Comparison of ENCODE assay signal across 1 cellular context in genomic region chr20:32358883-32359632, GRCh38.
TF ChIP-seq lines count a peak whose summit lies in the region.

No MANE protein-coding gene starts in this region.

TF ChIP-seq in K562, 482 proteins besides CTCF, POLR2A, EP300 and RAD21 (continued from another document and continues in another):
- TF ChIP-seq ZNF77 (CRISPR knock-in tag; IDR thresholded peaks at IDR 0.05) (no peak), TEAD2 (tag; IDR thresholded peaks at IDR 0.05) (no peak), SUPT5H (IDR thresholded peaks at IDR 0.05) (peak; percentile 71), SP2 (IDR thresholded peaks at IDR 0.05; ENCODE audit: extremely low read depth, low read depth, low read length, poor library complexity, severe bottlenecking) (no peak), ZC3H8 (IDR thresholded peaks at IDR 0.05) (no peak), BCOR (IDR thresholded peaks at IDR 0.05) (no peak), TEAD4 (IDR thresholded peaks at IDR 0.05; ENCODE audit: low read length) (no peak), TEAD4 (CRISPR knock-in tag; IDR thresholded peaks at IDR 0.05; ENCODE audit: borderline replicate concordance) (no peak), JUN (IDR thresholded peaks at IDR 0.05; ENCODE audit: borderline replicate concordance, low read depth, low read length) (no peak), JUN (CRISPR knock-in tag; IDR thresholded peaks at IDR 0.05; ENCODE audit: borderline replicate concordance) (no peak), MEIS2 (IDR thresholded peaks at IDR 0.05; ENCODE audit: partially characterized antibody) (no peak), ETS1 (conservative IDR thresholded peaks at IDR 0.05; ENCODE audit: control insufficient read depth, low read depth, low read length) (0 out of 2 replicates have a peak, but pooled peaks have one; percentile 64), ZHX1 (conservative IDR thresholded peaks at IDR 0.05; ENCODE audit: low read length) (no peak), GTF3C2 (IDR thresholded peaks at IDR 0.05; ENCODE audit: borderline replicate concordance, extremely low read depth, insufficient read length) (no peak), THRAP3 (IDR thresholded peaks at IDR 0.05; ENCODE audit: borderline replicate concordance) (no peak), BMI1 (IDR thresholded peaks at IDR 0.05; ENCODE audit: low read length) (no peak), CEBPB (tag; IDR thresholded peaks at IDR 0.05) (no peak), TFAP4 (CRISPR knock-in tag; IDR thresholded peaks at IDR 0.05; ENCODE audit: borderline replicate concordance) (peak; percentile 64; the same call in 1 of the 2 replicates), IRF2 (CRISPR knock-in tag; IDR thresholded peaks at IDR 0.05) (no peak), E2F1 (CRISPR knock-in tag; IDR thresholded peaks at IDR 0.05) (no peak), HOMEZ (CRISPR knock-in tag; IDR thresholded peaks at IDR 0.05) (no peak), KAT7 (CRISPR knock-in tag; IDR thresholded peaks at IDR 0.05; ENCODE audit: borderline replicate concordance) (no peak), ZNF24 (IDR thresholded peaks at IDR 0.05) (no peak), SAP30 (IDR thresholded peaks at IDR 0.05; ENCODE audit: borderline replicate concordance, insufficient read depth, low read depth, low read length, poor library complexity, severe bottlenecking) (peak; percentile 85), ZKSCAN8 (CRISPR knock-in tag; IDR thresholded peaks at IDR 0.05) (no peak), NR2C1 (IDR thresholded peaks at IDR 0.05) (no peak), NR2C1 (tag; IDR thresholded peaks at IDR 0.05) (no peak), USF1 (CRISPR knock-in tag; IDR thresholded peaks at IDR 0.05) (no peak), RFX1 (IDR thresholded peaks at IDR 0.05) (no peak), RNF2 (IDR thresholded peaks at IDR 0.05) (no peak), ZNF511 (CRISPR knock-in tag; IDR thresholded peaks at IDR 0.05) (peak; percentile 18; the same call in 1 of the 2 replicates), ASH1L (IDR thresholded peaks at IDR 0.05; ENCODE audit: borderline replicate concordance, low read depth, partially characterized antibody) (no peak), ESRRB (CRISPR knock-in tag; IDR thresholded peaks at IDR 0.05; ENCODE audit: borderline replicate concordance) (no peak), NCOR1 (IDR thresholded peaks at IDR 0.05) (no peak), ZNF551 (CRISPR knock-in tag; IDR thresholded peaks at IDR 0.05) (no peak), SFPQ (IDR thresholded peaks at IDR 0.05; ENCODE audit: low read depth, low read length) (no peak), NRF1 (conservative IDR thresholded peaks at IDR 0.05 in 1 of 2, IDR thresholded peaks at IDR 0.05 in 1 of 2) (peak in 1 of 2 experiments; percentile 37; a peak in 1 of 4 replicates), E2F6 (IDR thresholded peaks at IDR 0.05; ENCODE audit: borderline replicate concordance in 1 of 2, extremely low read depth in 1 of 2, insufficient read depth in 1 of 2, insufficient read length in 1 of 2, low read depth in 1 of 2, low read length in 1 of 2, poor library complexity in 1 of 2, severe bottlenecking in 1 of 2) (no peak), MYBL2 (IDR thresholded peaks at IDR 0.05; ENCODE audit: low read depth) (no peak; the same call in 1 of the 2 replicates), MYBL2 (CRISPR knock-in tag; IDR thresholded peaks at IDR 0.05; ENCODE audit: borderline replicate concordance) (no peak), ZNF655 (CRISPR knock-in tag; IDR thresholded peaks at IDR 0.05) (no peak), ZBTB33 (CRISPR knock-in tag; IDR thresholded peaks at IDR 0.05) (no peak), ATF1 (CRISPR knock-in tag; IDR thresholded peaks at IDR 0.05) (no peak), ATF1 (tag; IDR thresholded peaks at IDR 0.05) (0 out of 2 replicates have a peak, but pooled peaks have one; percentile 6), BRCA1 (IDR thresholded peaks at IDR 0.05) (no peak), BRCA1 (CRISPR knock-in tag; IDR thresholded peaks at IDR 0.05) (no peak), TCFL5 (CRISPR knock-in tag; conservative IDR thresholded peaks at IDR 0.05) (no peak), JUNB (CRISPR knock-in tag; conservative IDR thresholded peaks at IDR 0.05) (no peak), STAG1 (CRISPR knock-in tag; IDR thresholded peaks at IDR 0.05; ENCODE audit: borderline replicate concordance) (no peak), RBFOX2 (IDR thresholded peaks at IDR 0.05; ENCODE audit: low read depth, low read length) (peak; percentile 76)
